In the genomic region with DNA sequence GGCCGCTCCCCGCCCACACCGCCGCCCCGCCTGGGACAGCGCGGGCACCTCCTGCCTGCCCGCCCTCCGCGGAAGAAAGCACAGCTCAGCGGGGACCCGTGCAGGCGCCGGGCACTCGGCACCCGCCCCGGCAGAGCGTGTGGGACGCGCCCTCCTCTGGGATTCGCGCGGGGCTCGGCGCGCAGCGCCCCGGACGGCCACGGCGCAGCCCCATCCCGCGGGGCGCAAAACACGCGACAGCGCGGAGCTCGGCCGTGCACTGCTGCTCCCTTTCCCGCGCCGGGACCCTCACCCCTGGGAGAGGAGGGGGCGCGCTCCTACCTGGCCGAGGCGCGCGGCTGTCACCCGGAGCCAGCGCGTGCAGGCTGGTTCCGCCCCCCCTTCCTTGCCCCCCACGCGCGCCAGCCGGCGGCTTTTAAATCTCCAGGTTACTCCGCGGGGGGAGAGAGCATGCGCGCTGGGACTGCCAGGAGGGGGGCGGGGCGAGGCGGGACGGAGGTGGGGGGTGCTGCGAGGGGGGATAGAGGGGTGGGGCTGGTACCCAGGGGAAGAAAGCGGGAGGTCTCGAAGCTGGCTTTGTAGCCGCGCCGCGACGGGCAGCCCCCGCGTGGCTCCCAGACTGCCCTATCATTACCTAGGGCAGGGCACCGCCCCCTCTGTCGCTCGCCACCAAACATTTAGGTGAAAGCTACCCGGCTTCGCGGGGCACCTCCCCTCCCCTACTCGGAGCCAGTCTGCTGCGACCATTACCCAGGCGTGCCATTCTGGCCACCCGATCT, we compare ENCODE assay signal across 7 cellular contexts. TPM values are rescaled to one million over a fixed set of nuclear protein-coding genes. Genes with fewer than 3 reads are reported as not detected.
A peak's percentile ranks its signal among the peaks of the same experiment; 100 is the strongest.
DNase-seq lines count a peak whose midpoint lies in the region; ATAC-seq, FAIRE-seq and TF ChIP-seq lines count a peak whose summit lies in the region.

A gene with protein sequence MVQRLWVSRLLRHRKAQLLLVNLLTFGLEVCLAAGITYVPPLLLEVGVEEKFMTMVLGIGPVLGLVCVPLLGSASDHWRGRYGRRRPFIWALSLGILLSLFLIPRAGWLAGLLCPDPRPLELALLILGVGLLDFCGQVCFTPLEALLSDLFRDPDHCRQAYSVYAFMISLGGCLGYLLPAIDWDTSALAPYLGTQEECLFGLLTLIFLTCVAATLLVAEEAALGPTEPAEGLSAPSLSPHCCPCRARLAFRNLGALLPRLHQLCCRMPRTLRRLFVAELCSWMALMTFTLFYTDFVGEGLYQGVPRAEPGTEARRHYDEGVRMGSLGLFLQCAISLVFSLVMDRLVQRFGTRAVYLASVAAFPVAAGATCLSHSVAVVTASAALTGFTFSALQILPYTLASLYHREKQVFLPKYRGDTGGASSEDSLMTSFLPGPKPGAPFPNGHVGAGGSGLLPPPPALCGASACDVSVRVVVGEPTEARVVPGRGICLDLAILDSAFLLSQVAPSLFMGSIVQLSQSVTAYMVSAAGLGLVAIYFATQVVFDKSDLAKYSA (minus strand): TSS at position 437 of the 779 bp plus-strand sequence. CDS start 15,853 bp downstream, outside the sequence.

- H3K9me3 ChIP-seq in MG63, result no peaks in the 10 kb centered on the region
- H3K9me3 ChIP-seq in naive thymus-derived CD4-positive, alpha-beta T cell (ENCODE audit: control insufficient read depth in 2 of 3, low read length in 3 of 3), result no peaks in the 10 kb centered on the region
- no peaks in the 10 kb centered on the region for H3K9me3 ChIP-seq in suprapubic skin

- ATAC-seq in naive thymus-derived CD4-positive, alpha-beta T cell, result peak; percentile 69

- 4% methylated on average over 31 of the region's 86 CpGs for WGBS in suprapubic skin

- no peaks in the 10 kb centered on the region for H3K9me3 Mint-ChIP-seq in naive thymus-derived CD4-positive, alpha-beta T cell

- no peaks in the 10 kb centered on the region for H3K36me3 ChIP-seq in MG63
- H3K36me3 ChIP-seq in naive thymus-derived CD4-positive, alpha-beta T cell (ENCODE audit: control insufficient read depth in 2 of 3, insufficient read depth in 3 of 3, low read length in 3 of 3), result no peaks in the 10 kb centered on the region
- H3K36me3 ChIP-seq in suprapubic skin, result no peaks in the 10 kb centered on the region

- H3K4me3 ChIP-seq in MG63 (peak within 1 kb of the TSS; percentile 57), suprapubic skin (peak within 1 kb of the TSS; percentile 84)
- H3K4me3 ChIP-seq in naive thymus-derived CD4-positive, alpha-beta T cell (ENCODE audit: low read length), result peak within 1 kb of the TSS; percentile 42

- no peak for TF ChIP-seq POLR2A in GM12891 (IDR thresholded peaks at IDR 0.05; ENCODE audit: low read depth, low read length)
- TF ChIP-seq POLR2A in erythroblast (IDR thresholded peaks at IDR 0.05; ENCODE audit: low read length), result no peak
- TF ChIP-seq POLR2A in suprapubic skin (IDR thresholded peaks at IDR 0.05), result no peak

- CTCF ChIA-PET in naive thymus-derived CD4-positive, alpha-beta T cell (lab: Charles Lee), result interaction anchor here (0.5 kb wide), 1 partner anchor 34 kb away, joined by 4 read pairs; no protein-coding TSS in a partner anchor

- intact Hi-C loops in naive thymus-derived CD4-positive, alpha-beta T cell (cut with micrococcal nuclease), result loop anchor here (1.0 to 2.0 kb wide), 2 partner anchors 47 to 95 kb away; a partner anchor contains a TSS

- H3K4me1 Mint-ChIP-seq in naive thymus-derived CD4-positive, alpha-beta T cell, result peaks cover 5 to 15% (median 13%) of the 10 kb centered on the region in 7 donors

- H3K36me3 Mint-ChIP-seq in naive thymus-derived CD4-positive, alpha-beta T cell, result no peaks in the 10 kb centered on the region

- H3K27me3 ChIP-seq in MG63, result peaks cover 4% of the 10 kb centered on the region; the same call in 1 of the 2 replicates
- H3K27me3 ChIP-seq in naive thymus-derived CD4-positive, alpha-beta T cell (ENCODE audit: control insufficient read depth in 2 of 2, insufficient read depth in 2 of 2, low read length in 2 of 2), result peaks cover 0 to 4% of the 10 kb centered on the region in 2 donors
- no peaks in the 10 kb centered on the region for H3K27me3 ChIP-seq in suprapubic skin

- peaks cover 4 to 10% of the 10 kb centered on the region in 2 donors for H3K4me1 ChIP-seq in naive thymus-derived CD4-positive, alpha-beta T cell (ENCODE audit: control insufficient read depth in 2 of 2, insufficient read depth in 2 of 2, low read length in 2 of 2)
- peaks cover 31% of the 10 kb centered on the region for H3K4me1 ChIP-seq in suprapubic skin

- H3K27ac ChIP-seq in naive thymus-derived CD4-positive, alpha-beta T cell (ENCODE audit: low read depth, low read length), result no peak within 1 kb of the TSS
- peak within 1 kb of the TSS; percentile 51 for H3K27ac ChIP-seq in suprapubic skin

- H3K27me3 Mint-ChIP-seq in naive thymus-derived CD4-positive, alpha-beta T cell, result peaks cover 12 to 36% (median 22%) of the 10 kb centered on the region in 5 donors

- no peak for TF ChIP-seq EP300 in suprapubic skin (IDR thresholded peaks at IDR 0.05)

- FAIRE-seq in GM12891 (lab: Jason Lieb, UNC), result no peak

- peak within 1 kb of the TSS in 2 of 9 donors; percentile 8 to 22 for H3K27ac Mint-ChIP-seq in naive thymus-derived CD4-positive, alpha-beta T cell

- no peak for TF ChIP-seq CTCF in suprapubic skin (IDR thresholded peaks at IDR 0.05)

- H3K4me3 Mint-ChIP-seq in naive thymus-derived CD4-positive, alpha-beta T cell, result peak within 1 kb of the TSS; percentile 77 to 88 (median 80)

- POLR2A ChIA-PET in naive thymus-derived CD4-positive, alpha-beta T cell (lab: Charles Lee), result no interaction called here

- peak; percentile 60 for DNase-seq in GM12891 (ENCODE audit: insufficient read length, low spot score)
- peak; percentile 26 for DNase-seq in MG63
- peak; percentile 73 for DNase-seq in activated CD8-positive, alpha-beta memory T cell treated with anti-CD3 and anti-CD28 coated beads for 24 hours
- peak; percentile 60 to 75 for DNase-seq in erythroblast (lab: John Stamatoyannopoulos, UW)
- DNase-seq in naive thymus-derived CD4-positive, alpha-beta T cell, result peak in 6 of 9 donors; percentile 4 to 55 (median 20)
- no peak for DNase-seq in suprapubic skin (ENCODE audit: low spot score in 2 of 2)
- no peak for DNase-seq in superior temporal gyrus (ENCODE audit: extremely low spot score)

TF ChIP-seq in GM12891, 5 proteins besides CTCF, POLR2A, EP300 and RAD21:
- no peak for TF ChIP-seq PAX5 (IDR thresholded peaks at IDR 0.05; ENCODE audit: insufficient read depth, low read length, severe bottlenecking)

RNA-seq across cellular contexts. Expression of the gene that starts here (rescaled TPM):
- 1.4 TPM for polyA plus RNA-seq in GM12891 (2012; ENCODE audit: low read depth, missing spikeins)
- 1.7 and 3.2 TPM in 2 replicates for total RNA-seq in MG63 (2014; rRNA removed; shearing (Covaris generic); ENCODE audit: low replicate concordance)
- total RNA-seq in naive thymus-derived CD4-positive, alpha-beta T cell, result 1 to 10 TPM in 2 of 5 experiments, under 1 TPM in 3; 0.10 to 8.7 (median 0.54) TPM
- not detected for polyA plus RNA-seq in naive thymus-derived CD4-positive, alpha-beta T cell
- 1 to 10 TPM; 1.4 to 3.3 (median 2.2) TPM for total RNA-seq in suprapubic skin

Comparison
In these comparisons a context has a peak if more than half of its experiments do, and no peak if none do; other contexts are left out.
1. DNase-seq: peak in GM12891 (single experiment), MG63 (single experiment), activated CD8-positive, alpha-beta memory T cell treated with anti-CD3 and anti-CD28 coated beads for 24 hours (single experiment), erythroblast (2 of 2) and naive thymus-derived CD4-positive, alpha-beta T cell (6 of 9); none in suprapubic skin (0 of 2) and superior temporal gyrus (single experiment).
2. Peak in every context shown above with its lines, with median percentiles within 50 percentile points of each other: H3K4me3 ChIP-seq.